1 cellular context compared by ENCODE assay signal in genomic region chr7:135662373-135663114, GRCh38.
A peak's percentile ranks its signal among the peaks of the same experiment; 100 is the strongest.
TF ChIP-seq lines count a peak whose summit lies in the region.

TSS of gene STMP1 (plus strand) at chr7:135662514.

TF ChIP-seq in K562, 482 proteins besides CTCF, POLR2A, EP300 and RAD21 (continued from another document and continues in another):
- TF ChIP-seq NUFIP1 (IDR thresholded peaks at IDR 0.05; ENCODE audit: partially characterized antibody) (no peak), SP1 (CRISPR knock-in tag; IDR thresholded peaks at IDR 0.05) (peak; percentile 100), STAT5A (IDR thresholded peaks at IDR 0.05; ENCODE audit: borderline replicate concordance, low read length) (no peak), MED1 (CRISPR knock-in tag; IDR thresholded peaks at IDR 0.05; ENCODE audit: borderline replicate concordance) (peak; percentile 95), ILK (tag; IDR thresholded peaks at IDR 0.05; ENCODE audit: borderline replicate concordance, low read depth) (no peak), NCOA1 (IDR thresholded peaks at IDR 0.05; ENCODE audit: low read depth) (peak; percentile 82; the same call in 1 of the 2 replicates), TCF7L2 (IDR thresholded peaks at IDR 0.05; ENCODE audit: low read depth, low read length) (no peak), SAP30 (IDR thresholded peaks at IDR 0.05; ENCODE audit: borderline replicate concordance, insufficient read depth, low read depth, low read length, poor library complexity, severe bottlenecking) (no peak), TCFL5 (CRISPR knock-in tag; conservative IDR thresholded peaks at IDR 0.05) (no peak), PRPF4 (IDR thresholded peaks at IDR 0.05; ENCODE audit: insufficient read depth, low read depth, low read length, poor library complexity, severe bottlenecking) (peak; percentile 91), THAP7 (CRISPR knock-in tag; IDR thresholded peaks at IDR 0.05) (0 out of 2 replicates have a peak, but pooled peaks have one; percentile 28), SAFB2 (IDR thresholded peaks at IDR 0.05; ENCODE audit: borderline replicate concordance, low read depth, low read length, severe bottlenecking) (no peak), XRCC4 (IDR thresholded peaks at IDR 0.05; ENCODE audit: extremely low read depth, insufficient read depth, insufficient read length) (no peak), IRF1 (CRISPR knock-in tag; IDR thresholded peaks at IDR 0.05; ENCODE audit: borderline replicate concordance) (peak; percentile 93), CHD7 (IDR thresholded peaks at IDR 0.05; ENCODE audit: low read depth, low read length) (peak; percentile 81), RBM34 (IDR thresholded peaks at IDR 0.05; ENCODE audit: borderline replicate concordance, insufficient read depth, low read length) (peak; percentile 99; the same call in 1 of the 2 replicates), ZFP1 (CRISPR knock-in tag; IDR thresholded peaks at IDR 0.05) (no peak), MYC (IDR thresholded peaks at IDR 0.05; ENCODE audit: low read depth, low read length) (no peak; the same call in 1 of the 2 replicates), MYC (CRISPR knock-in tag; IDR thresholded peaks at IDR 0.05; ENCODE audit: borderline replicate concordance, low read depth) (no peak; the same call in none of the 2 replicates), NR2C1 (IDR thresholded peaks at IDR 0.05) (peak; percentile 98), NR2C1 (tag; IDR thresholded peaks at IDR 0.05) (peak; percentile 98), ZNF398 (CRISPR knock-in tag; IDR thresholded peaks at IDR 0.05) (no peak), ZBTB8A (IDR thresholded peaks at IDR 0.05; ENCODE audit: partially characterized antibody) (no peak), ZNF408 (CRISPR knock-in tag; IDR thresholded peaks at IDR 0.05; ENCODE audit: low read depth) (no peak), RBM17 (IDR thresholded peaks at IDR 0.05; ENCODE audit: borderline replicate concordance, low read depth, low read length) (no peak), RFX1 (IDR thresholded peaks at IDR 0.05) (no peak), BCL6 (CRISPR knock-in tag; IDR thresholded peaks at IDR 0.05) (no peak), SMARCA4 (IDR thresholded peaks at IDR 0.05) (no peak; the same call in none of the 2 replicates), PTRF (tag; IDR thresholded peaks at IDR 0.05) (no peak), HOXB6 (CRISPR knock-in tag; IDR thresholded peaks at IDR 0.05; ENCODE audit: borderline replicate concordance) (0 out of 2 replicates have a peak, but pooled peaks have one; percentile 39), HMGXB4 (CRISPR knock-in tag; IDR thresholded peaks at IDR 0.05) (0 out of 2 replicates have a peak, but pooled peaks have one; percentile 69), KHSRP (IDR thresholded peaks at IDR 0.05) (no peak), GTF2E2 (tag; IDR thresholded peaks at IDR 0.05) (peak; percentile 95), ATF4 (CRISPR knock-in tag; IDR thresholded peaks at IDR 0.05) (0 out of 2 replicates have a peak, but pooled peaks have one; percentile 4), HDAC8 (tag; IDR thresholded peaks at IDR 0.05) (no peak), CBX1 (IDR thresholded peaks at IDR 0.05; ENCODE audit: low read depth) (peak; percentile 93), ELK3 (CRISPR knock-in tag; IDR thresholded peaks at IDR 0.05) (no peak), ZNF561 (CRISPR knock-in tag; conservative IDR thresholded peaks at IDR 0.05) (no peak), FOXJ2 (tag; IDR thresholded peaks at IDR 0.05) (0 out of 2 replicates have a peak, but pooled peaks have one; percentile 65), ZFP36 (IDR thresholded peaks at IDR 0.05; ENCODE audit: low read depth, low read length, partially characterized antibody) (peak; percentile 47), RFX7 (CRISPR knock-in tag; IDR thresholded peaks at IDR 0.05) (no peak), ZNF174 (CRISPR knock-in tag; IDR thresholded peaks at IDR 0.05) (no peak), SMAD4 (CRISPR knock-in tag; conservative IDR thresholded peaks at IDR 0.05) (peak; percentile 82), SMARCB1 (IDR thresholded peaks at IDR 0.05; ENCODE audit: insufficient read length, low read depth) (no peak), DIDO1 (tag; IDR thresholded peaks at IDR 0.05; ENCODE audit: low read depth) (peak; percentile 71; the same call in 1 of the 2 replicates), MCM3 (IDR thresholded peaks at IDR 0.05) (no peak)
